1 cellular context compared by ENCODE assay signal in genomic region chr19:12792048-12792852, GRCh38.
TF ChIP-seq lines count a peak whose summit lies in the region.

No MANE protein-coding gene starts in this region.

TF ChIP-seq in HEK293, 187 proteins besides CTCF, POLR2A, EP300 and RAD21 (continued from another document):
- TF ChIP-seq, protein P1, sequence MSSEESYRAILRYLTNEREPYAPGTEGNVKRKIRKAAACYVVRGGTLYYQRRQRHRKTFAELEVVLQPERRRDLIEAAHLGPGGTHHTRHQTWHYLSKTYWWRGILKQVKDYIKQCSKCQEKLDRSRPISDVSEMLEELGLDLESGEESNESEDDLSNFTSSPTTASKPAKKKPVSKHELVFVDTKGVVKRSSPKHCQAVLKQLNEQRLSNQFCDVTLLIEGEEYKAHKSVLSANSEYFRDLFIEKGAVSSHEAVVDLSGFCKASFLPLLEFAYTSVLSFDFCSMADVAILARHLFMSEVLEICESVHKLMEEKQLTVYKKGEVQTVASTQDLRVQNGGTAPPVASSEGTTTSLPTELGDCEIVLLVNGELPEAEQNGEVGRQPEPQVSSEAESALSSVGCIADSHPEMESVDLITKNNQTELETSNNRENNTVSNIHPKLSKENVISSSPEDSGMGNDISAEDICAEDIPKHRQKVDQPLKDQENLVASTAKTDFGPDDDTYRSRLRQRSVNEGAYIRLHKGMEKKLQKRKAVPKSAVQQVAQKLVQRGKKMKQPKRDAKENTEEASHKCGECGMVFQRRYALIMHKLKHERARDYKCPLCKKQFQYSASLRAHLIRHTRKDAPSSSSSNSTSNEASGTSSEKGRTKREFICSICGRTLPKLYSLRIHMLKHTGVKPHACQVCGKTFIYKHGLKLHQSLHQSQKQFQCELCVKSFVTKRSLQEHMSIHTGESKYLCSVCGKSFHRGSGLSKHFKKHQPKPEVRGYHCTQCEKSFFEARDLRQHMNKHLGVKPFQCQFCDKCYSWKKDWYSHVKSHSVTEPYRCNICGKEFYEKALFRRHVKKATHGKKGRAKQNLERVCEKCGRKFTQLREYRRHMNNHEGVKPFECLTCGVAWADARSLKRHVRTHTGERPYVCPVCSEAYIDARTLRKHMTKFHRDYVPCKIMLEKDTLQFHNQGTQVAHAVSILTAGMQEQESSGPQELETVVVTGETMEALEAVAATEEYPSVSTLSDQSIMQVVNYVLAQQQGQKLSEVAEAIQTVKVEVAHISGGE (tag by site-specific recombination; conservative IDR thresholded peaks at IDR 0.05; ENCODE audit: low read depth), result peak; percentile 94
- TF ChIP-seq ZNF423 (tag by site-specific recombination; IDR thresholded peaks at IDR 0.05) (peak; percentile 70; the same call in 1 of the 2 replicates), ZNF596 (tag by site-specific recombination; IDR thresholded peaks at IDR 0.05) (no peak), ZNF488 (tag by site-specific recombination; IDR thresholded peaks at IDR 0.05) (no peak), ZNF211 (tag by site-specific recombination; IDR thresholded peaks at IDR 0.05; ENCODE audit: low read depth) (no peak), ZNF629 (tag by site-specific recombination; IDR thresholded peaks at IDR 0.05) (peak; percentile 6; the same call in 1 of the 2 replicates), ZNF366 (tag by site-specific recombination; conservative IDR thresholded peaks at IDR 0.05) (no peak), KLF1 (tag by site-specific recombination; IDR thresholded peaks at IDR 0.05) (no peak), KLF9 (tag by site-specific recombination; IDR thresholded peaks at IDR 0.05; ENCODE audit: low read depth) (peak; percentile 47; the same call in 1 of the 2 replicates), ZNF10 (tag by site-specific recombination; IDR thresholded peaks at IDR 0.05) (peak; percentile 90), SALL2 (tag by site-specific recombination; IDR thresholded peaks at IDR 0.05; ENCODE audit: borderline replicate concordance) (no peak), ZNF555 (tag by site-specific recombination; conservative IDR thresholded peaks at IDR 0.05) (no peak), ZNF146 (tag by site-specific recombination; IDR thresholded peaks at IDR 0.05) (no peak), ZNF626 (tag by site-specific recombination; IDR thresholded peaks at IDR 0.05) (no peak), ZNF785 (tag by site-specific recombination; IDR thresholded peaks at IDR 0.05) (no peak), HIC1 (tag by site-specific recombination; IDR thresholded peaks at IDR 0.05) (no peak), TCF7L2 (IDR thresholded peaks at IDR 0.05; ENCODE audit: borderline replicate concordance, low read depth, low read length) (no peak), PRDM1 (tag by site-specific recombination; IDR thresholded peaks at IDR 0.05) (no peak), YY2 (tag by site-specific recombination; IDR thresholded peaks at IDR 0.05) (peak; percentile 79), KLF10 (tag by site-specific recombination; IDR thresholded peaks at IDR 0.05) (no peak), ZNF335 (tag by site-specific recombination; conservative IDR thresholded peaks at IDR 0.05) (peak; percentile 84; the same call in 1 of the 2 replicates), ZNF169 (tag by site-specific recombination; IDR thresholded peaks at IDR 0.05) (no peak), ZFP41 (tag by site-specific recombination; IDR thresholded peaks at IDR 0.05; ENCODE audit: borderline replicate concordance) (no peak), ZNF2 (tag by site-specific recombination; IDR thresholded peaks at IDR 0.05) (peak; percentile 30), HOXA7 (CRISPR knock-in tag; IDR thresholded peaks at IDR 0.05; ENCODE audit: borderline replicate concordance) (no peak), OVOL3 (tag by site-specific recombination; IDR thresholded peaks at IDR 0.05) (no peak), ZNF776 (tag by site-specific recombination; IDR thresholded peaks at IDR 0.05; ENCODE audit: borderline replicate concordance) (no peak), ZNF747 (tag by site-specific recombination; IDR thresholded peaks at IDR 0.05) (no peak), ZNF121 (tag by site-specific recombination; IDR thresholded peaks at IDR 0.05) (no peak), PRDM2 (tag by site-specific recombination; IDR thresholded peaks at IDR 0.05; ENCODE audit: borderline replicate concordance) (no peak), ZNF175 (tag by site-specific recombination; IDR thresholded peaks at IDR 0.05) (no peak), ZNF214 (tag by site-specific recombination; IDR thresholded peaks at IDR 0.05; ENCODE audit: borderline replicate concordance) (no peak), ZNF843 (tag by site-specific recombination; IDR thresholded peaks at IDR 0.05) (0 out of 2 replicates have a peak, but pooled peaks have one; percentile 13), ZNF274 (IDR thresholded peaks at IDR 0.05; ENCODE audit: low read length) (no peak), ZNF274 (tag by site-specific recombination; IDR thresholded peaks at IDR 0.05; ENCODE audit: borderline replicate concordance) (no peak), ZNF19 (tag by site-specific recombination; IDR thresholded peaks at IDR 0.05; ENCODE audit: low read depth) (no peak), HOXC10 (CRISPR knock-in tag; IDR thresholded peaks at IDR 0.05) (no peak), ZNF140 (tag by site-specific recombination; IDR thresholded peaks at IDR 0.05) (no peak)
- TF ChIP-seq, protein P2, sequence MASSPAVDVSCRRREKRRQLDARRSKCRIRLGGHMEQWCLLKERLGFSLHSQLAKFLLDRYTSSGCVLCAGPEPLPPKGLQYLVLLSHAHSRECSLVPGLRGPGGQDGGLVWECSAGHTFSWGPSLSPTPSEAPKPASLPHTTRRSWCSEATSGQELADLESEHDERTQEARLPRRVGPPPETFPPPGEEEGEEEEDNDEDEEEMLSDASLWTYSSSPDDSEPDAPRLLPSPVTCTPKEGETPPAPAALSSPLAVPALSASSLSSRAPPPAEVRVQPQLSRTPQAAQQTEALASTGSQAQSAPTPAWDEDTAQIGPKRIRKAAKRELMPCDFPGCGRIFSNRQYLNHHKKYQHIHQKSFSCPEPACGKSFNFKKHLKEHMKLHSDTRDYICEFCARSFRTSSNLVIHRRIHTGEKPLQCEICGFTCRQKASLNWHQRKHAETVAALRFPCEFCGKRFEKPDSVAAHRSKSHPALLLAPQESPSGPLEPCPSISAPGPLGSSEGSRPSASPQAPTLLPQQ (tag by site-specific recombination; IDR thresholded peaks at IDR 0.05), result peak; percentile 63
- TF ChIP-seq, protein P3, sequence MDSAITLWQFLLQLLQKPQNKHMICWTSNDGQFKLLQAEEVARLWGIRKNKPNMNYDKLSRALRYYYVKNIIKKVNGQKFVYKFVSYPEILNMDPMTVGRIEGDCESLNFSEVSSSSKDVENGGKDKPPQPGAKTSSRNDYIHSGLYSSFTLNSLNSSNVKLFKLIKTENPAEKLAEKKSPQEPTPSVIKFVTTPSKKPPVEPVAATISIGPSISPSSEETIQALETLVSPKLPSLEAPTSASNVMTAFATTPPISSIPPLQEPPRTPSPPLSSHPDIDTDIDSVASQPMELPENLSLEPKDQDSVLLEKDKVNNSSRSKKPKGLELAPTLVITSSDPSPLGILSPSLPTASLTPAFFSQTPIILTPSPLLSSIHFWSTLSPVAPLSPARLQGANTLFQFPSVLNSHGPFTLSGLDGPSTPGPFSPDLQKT (IDR thresholded peaks at IDR 0.05; ENCODE audit: borderline replicate concordance, low read depth, low read length), result no peak
